ENCODE assay signal across 10 cellular contexts in the genomic region with DNA sequence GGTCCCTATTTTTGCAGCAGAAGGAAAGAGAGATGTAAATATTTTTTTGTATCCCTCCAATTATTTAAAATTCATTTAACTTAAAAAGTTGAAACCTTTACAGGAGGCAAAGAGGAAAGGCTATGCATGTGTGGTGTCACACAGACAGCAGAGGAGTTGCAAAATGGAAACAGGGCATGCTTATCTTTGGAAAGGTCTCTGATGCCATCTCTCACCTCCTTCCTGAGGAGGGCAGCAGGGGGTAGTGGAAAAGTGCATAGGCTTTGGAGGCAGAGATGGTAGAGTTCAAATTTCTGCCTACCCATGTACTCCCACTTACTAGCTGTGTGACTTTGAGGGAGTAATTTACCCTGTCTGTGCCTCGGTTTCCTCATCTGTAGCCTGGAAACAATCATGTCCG.
DNase-seq lines count a peak whose midpoint lies in the region; ATAC-seq and TF ChIP-seq lines count a peak whose summit lies in the region.
"Had no signal": no experiment of that assay in that cellular context is flagged by ENCODE, and none has a peak within 500 bp of the region (broad histone marks: within the 10 kb centered on the region; RNA-seq: fewer than 3 reads in every experiment).

No MANE protein-coding gene starts in this region.

- no peak for DNase-seq in BJ (ENCODE audit: low read depth)
- peak; percentile 69 for DNase-seq in LHCN-M2 (ENCODE audit: low read depth)
- DNase-seq in brain microvascular endothelial cell: no peak
- no peak for DNase-seq in ovary
- no peak for DNase-seq in midbrain (lab: John Stamatoyannopoulos, UW)
- no peak for DNase-seq in NCI-H226
- DNase-seq: activated CD8-positive, alpha-beta T cell treated with anti-CD3 and anti-CD28 coated beads for 36 hours had no signal

- ATAC-seq in HG02759 (IDR thresholded peaks at IDR 0.05; ENCODE audit: unreplicated experiment): no peak
- ATAC-seq: activated CD8-positive, alpha-beta T cell treated with anti-CD3 and anti-CD28 coated beads for 36 hours had no signal

- TF ChIP-seq CTCF in BJ (IDR thresholded peaks at IDR 0.05; ENCODE audit: insufficient read depth, low read depth, low read length) (0 out of 2 replicates have a peak, but pooled peaks have one; percentile 6), brain microvascular endothelial cell (IDR thresholded peaks at IDR 0.05; ENCODE audit: low read depth, low read length, missing control alignments) (peak; percentile 26), parathyroid adenoma (IDR thresholded peaks at IDR 0.05) (peak; percentile 18), ovary (IDR thresholded peaks at IDR 0.05) (no peak)

- H3K4me3 ChIP-seq in BJ (ENCODE audit: low read depth, low read length): no peak overlapping the region
- no peak overlapping the region for H3K4me3 ChIP-seq in brain microvascular endothelial cell (ENCODE audit: low read depth, low read length)
- no peak overlapping the region for H3K4me3 ChIP-seq in parathyroid adenoma (ENCODE audit: low read depth, low read length)
- no peak overlapping the region for H3K4me3 ChIP-seq in ovary

- no peaks in the 10 kb centered on the region for H3K79me2 ChIP-seq in parathyroid adenoma

- WGBS in ovary, 3 donors: 93 to 96% (median 94%) methylated on average over 2 of the region's 2 CpGs

- CTCF ChIA-PET in BJ (lab: Yijun Ruan, JAX): interaction anchor here (0.5 to 1.9 kb wide), 2 partner anchors 11 to 808 kb away, joined by 3 to 5 read pairs; no protein-coding TSS in a partner anchor

- TF ChIP-seq POLR2A in ovary (IDR thresholded peaks at IDR 0.05): no peak

- H3K9ac ChIP-seq in parathyroid adenoma: no peak overlapping the region
- H3K9ac ChIP-seq: KMS-11 had no signal

- no peak overlapping the region for H3K4me2 ChIP-seq in parathyroid adenoma (ENCODE audit: low read length)
- H3K4me2 ChIP-seq: KMS-11 had no signal

- in situ Hi-C loops in brain microvascular endothelial cell (cut with HindIII; ENCODE audit: low pct_ligation_motif_present, low sequenced_read_pairs): loop anchor here (25.0 kb wide), 1 partner anchor 147 kb away; a partner anchor contains a TSS

- H3K27ac ChIP-seq in brain microvascular endothelial cell (no peak overlapping the region), parathyroid adenoma (peak overlapping the region; percentile 94), ovary (no peak overlapping the region)
- H3K27ac ChIP-seq: KMS-11 had no signal

- POLR2A ChIA-PET in BJ (lab: Charles Lee): no interaction called here

- H3K36me3 ChIP-seq in BJ (ENCODE audit: control insufficient read depth, insufficient read depth, low read length) (peaks cover 43% of the 10 kb centered on the region), brain microvascular endothelial cell (replicated peaks) (peaks cover 37% of the 10 kb centered on the region), parathyroid adenoma (ENCODE audit: control insufficient read depth, insufficient read depth, low read length) (no peaks in the 10 kb centered on the region), ovary (no peaks in the 10 kb centered on the region)

- intact Hi-C loops in ovary (cut with DNase I): no loop called here

- H3K4me1 ChIP-seq in parathyroid adenoma (peaks cover 24% of the 10 kb centered on the region), ovary (ENCODE audit: insufficient read depth) (no peaks in the 10 kb centered on the region)

- H3K27me3 ChIP-seq in BJ (ENCODE audit: control insufficient read depth, insufficient read depth, low read length) (no peaks in the 10 kb centered on the region), brain microvascular endothelial cell (replicated peaks) (no peaks in the 10 kb centered on the region), parathyroid adenoma (ENCODE audit: control insufficient read depth, insufficient read depth, low read length) (no peaks in the 10 kb centered on the region), ovary (no peaks in the 10 kb centered on the region)

- H3K9me3 ChIP-seq in parathyroid adenoma (ENCODE audit: control insufficient read depth, low read length): no peaks in the 10 kb centered on the region
- no peaks in the 10 kb centered on the region for H3K9me3 ChIP-seq in ovary

- TF ChIP-seq EP300 in ovary (IDR thresholded peaks at IDR 0.05): no peak

- peak overlapping the region; percentile 65 for H2AFZ ChIP-seq in parathyroid adenoma

Comparison
In these comparisons a context has a peak if more than half of its experiments do, and no peak if none do; other contexts are left out.
1. CTCF ChIP-seq: peak in BJ (single experiment), brain microvascular endothelial cell (single experiment) and parathyroid adenoma (single experiment); none in ovary (0 of 3).